In genomic region chr3:116078561-116078960, GRCh38 we compare ENCODE assay signal across 26 cellular contexts.
"Had no signal": no experiment of that assay in that cellular context is flagged by ENCODE, and none has a peak within 500 bp of the region (broad histone marks: within the 10 kb centered on the region; RNA-seq: fewer than 3 reads in every experiment).

No MANE protein-coding gene starts in this region.

- H3K9me3 ChIP-seq: colonic mucosa, esophagus squamous epithelium, gastrocnemius medialis, heart right ventricle, lower lobe of right lung had no signal

- DNase-seq: colonic mucosa; cortex of kidney; effector CD8-positive, alpha-beta T cell; effector memory CD8-positive, alpha-beta T cell; endodermal cell; erythroblast; esophagus squamous epithelium; foreskin fibroblast; foreskin melanocyte; gastrocnemius medialis; glutamatergic neuron; head of caudate nucleus; heart right ventricle; hippocampal formation; left cardiac atrium; left lung; left ventricle myocardium superior; lower lobe of right lung; mesendoderm; midbrain; naive thymus-derived CD4-positive, alpha-beta T cell had no signal

- H3K27ac ChIP-seq: colonic mucosa, epithelial cell of prostate, esophagus squamous epithelium, gastrocnemius medialis, heart right ventricle, left lung, lower lobe of right lung had no signal

- ATAC-seq: effector memory CD8-positive, alpha-beta T cell; esophagus mucosa; gastrocnemius medialis; heart right ventricle; left cardiac atrium; left lung; left ventricle myocardium superior; lower lobe of right lung; naive thymus-derived CD4-positive, alpha-beta T cell had no signal

- H3K27me3 ChIP-seq: colonic mucosa, esophagus squamous epithelium, gastrocnemius medialis, heart right ventricle, left lung had no signal

- FAIRE-seq: endometrium, islet of Langerhans, keratinocyte had no signal

- H3K4me1 ChIP-seq: colonic mucosa, esophagus squamous epithelium, gastrocnemius medialis, heart right ventricle, left lung, lower lobe of right lung had no signal

- H3K4me3 ChIP-seq: colonic mucosa, esophagus squamous epithelium, gastrocnemius medialis, heart right ventricle, left lung, lower lobe of right lung had no signal

- H3K36me3 ChIP-seq: colonic mucosa, esophagus squamous epithelium, gastrocnemius medialis, heart right ventricle, left lung, lower lobe of right lung had no signal
